Comparison of ENCODE assay signal across 15 cellular contexts in the genomic region with DNA sequence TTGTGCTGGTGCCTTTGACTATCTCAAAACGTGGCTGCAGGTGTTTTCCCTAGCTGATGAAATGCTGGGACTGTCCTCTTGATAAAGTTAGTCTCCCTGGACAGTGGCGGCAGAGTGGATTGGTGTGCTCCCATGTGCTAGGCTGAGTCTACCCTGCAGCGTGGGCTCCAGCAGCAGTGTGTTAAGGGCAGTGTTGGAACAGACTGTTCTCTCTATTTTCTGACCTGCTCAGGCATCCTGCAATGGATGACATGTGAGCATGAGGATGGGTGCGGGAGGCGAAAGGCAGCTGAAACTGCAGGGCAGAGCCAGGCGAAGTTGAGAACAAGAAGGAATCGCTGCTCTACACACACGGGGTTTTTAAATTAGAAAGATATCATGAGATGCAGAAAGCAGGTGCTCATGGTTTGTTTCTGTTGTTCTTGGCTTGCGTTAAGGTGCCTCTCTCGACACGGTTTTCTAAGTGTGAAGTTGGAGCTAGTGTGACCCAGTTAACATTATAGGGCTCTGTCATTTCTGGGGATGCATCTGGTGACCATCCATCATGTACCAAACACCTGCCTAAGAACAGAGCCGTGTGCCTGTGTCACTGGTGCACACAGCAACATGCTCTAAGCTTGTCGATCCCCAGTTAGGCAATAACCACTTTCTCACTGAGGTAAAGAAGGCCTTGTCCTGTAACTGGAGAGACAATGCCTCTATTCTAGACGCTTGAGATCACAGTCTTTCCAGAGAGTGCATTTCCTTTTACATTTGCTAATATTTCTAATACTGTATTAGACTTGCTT. TPM values are rescaled to one million over a fixed set of nuclear protein-coding genes. Genes with fewer than 3 reads are reported as not detected.
A peak's percentile ranks its signal among the peaks of the same experiment; 100 is the strongest.
DNase-seq lines count a peak whose midpoint lies in the region; ATAC-seq and TF ChIP-seq lines count a peak whose summit lies in the region.
"Had no signal": no experiment of that assay in that cellular context is flagged by ENCODE, and none has a peak within 500 bp of the region (broad histone marks: within the 10 kb centered on the region; RNA-seq: fewer than 3 reads in every experiment).

No MANE protein-coding gene starts in this region.

- no peak overlapping the region for H3K4me3 Mint-ChIP-seq in progenitor cell of endocrine pancreas (ENCODE audit: low read depth)

- no peaks in the 10 kb centered on the region for H3K4me1 Mint-ChIP-seq in progenitor cell of endocrine pancreas (ENCODE audit: low read depth)

- no peak for DNase-seq in foreskin keratinocyte
- DNase-seq in right atrium auricular region (ENCODE audit: low spot score), result no peak
- DNase-seq in superior temporal gyrus (ENCODE audit: extremely low spot score), result peak; percentile 65
- no peak for DNase-seq in progenitor cell of endocrine pancreas (ENCODE audit: low spot score, unreplicated experiment)
- no peak for DNase-seq in tibial nerve (ENCODE audit: low spot score in 2 of 2)
- DNase-seq in H4 (ENCODE audit: low spot score), result no peak
- DNase-seq: Caco-2, DMS153, NCI-H1048, NCI-H1436 treated with DMSO at 0.1 percent for 48 hours, NCI-H2029 treated with DMSO at 0.1 percent for 48 hours, NCI-H2171 treated with DMSO at 0.1 percent for 48 hours, NCI-H510A treated with DMSO at 0.1 percent for 48 hours, NCI-H82 had no signal

- H3K9me3 Mint-ChIP-seq in progenitor cell of endocrine pancreas (ENCODE audit: low read depth), result peaks cover 13% of the 10 kb centered on the region

- ATAC-seq in foreskin keratinocyte, result no peak

- H3K4me3 ChIP-seq in right atrium auricular region (no peak overlapping the region), tibial nerve (no peak overlapping the region)

- peak overlapping the region; percentile 24 for H3K27ac ChIP-seq in angular gyrus (ENCODE audit: low read depth, low read length)
- H3K27ac ChIP-seq in foreskin keratinocyte, result peak overlapping the region; percentile 98
- peak overlapping the region; percentile 73 to 89 for H3K27ac ChIP-seq in right atrium auricular region
- no peak overlapping the region for H3K27ac ChIP-seq in tibial nerve

- WGBS in tibial nerve, 2 donors, result 64 to 68% methylated on average over 14 of the region's 14 CpGs

- no peak overlapping the region for H3K27ac Mint-ChIP-seq in progenitor cell of endocrine pancreas

- H3K27me3 ChIP-seq in foreskin keratinocyte (no peaks in the 10 kb centered on the region), right atrium auricular region (no peaks in the 10 kb centered on the region), tibial nerve (no peaks in the 10 kb centered on the region)

- no peak for TF ChIP-seq EP300 in tibial nerve (IDR thresholded peaks at IDR 0.05)

- H3K36me3 ChIP-seq in right atrium auricular region, result no peaks in the 10 kb centered on the region
- no peaks in the 10 kb centered on the region for H3K36me3 ChIP-seq in tibial nerve

- H3K9me3 ChIP-seq in right atrium auricular region (peaks cover 0 to 18% of the 10 kb centered on the region in 2 donors), tibial nerve (peaks cover 0 to 15% (median 2%) of the 10 kb centered on the region in 4 donors)
- H3K9me3 ChIP-seq: Caco-2 had no signal

- H3K4me1 ChIP-seq in foreskin keratinocyte, result peaks cover 22% of the 10 kb centered on the region
- peaks cover 0 to 42% of the 10 kb centered on the region in 2 donors for H3K4me1 ChIP-seq in right atrium auricular region
- H3K4me1 ChIP-seq in tibial nerve, result peaks cover 0 to 12% (median 3%) of the 10 kb centered on the region in 4 donors
- H3K4me1 ChIP-seq: Caco-2 had no signal

- TF ChIP-seq CTCF in foreskin keratinocyte (conservative IDR thresholded peaks at IDR 0.05) (no peak), right atrium auricular region (IDR thresholded peaks at IDR 0.05) (no peak), progenitor cell of endocrine pancreas (IDR thresholded peaks at IDR 0.05; ENCODE audit: unreplicated experiment) (no peak), tibial nerve (IDR thresholded peaks at IDR 0.05) (no peak)

- no peaks in the 10 kb centered on the region for H3K36me3 Mint-ChIP-seq in progenitor cell of endocrine pancreas (ENCODE audit: insufficient read depth)

- peaks cover 4% of the 10 kb centered on the region for H3K27me3 Mint-ChIP-seq in progenitor cell of endocrine pancreas

- no peak for TF ChIP-seq POLR2A in tibial nerve (IDR thresholded peaks at IDR 0.05)

RNA-seq across cellular contexts. Expression of a gene that starts 44.3 kb away (rescaled TPM):
- total RNA-seq in foreskin keratinocyte, result 10.5 and 13.7 TPM in 2 replicates
- polyA plus RNA-seq in foreskin keratinocyte, result 15.3 and 16.6 TPM in 2 replicates
- total RNA-seq in right atrium auricular region, result 10 to 100 TPM; 21.4 to 27.3 TPM
- 4.8 and 7.7 TPM in 2 replicates for total RNA-seq in progenitor cell of endocrine pancreas
- total RNA-seq in tibial nerve, result 10 to 100 TPM; 13.8 to 20.2 (median 14.3) TPM
- 7.2 and 9.3 TPM in 2 replicates for total RNA-seq in H4 (2014; rRNA removed; shearing (Covaris generic))
- total RNA-seq: Caco-2 had no signal

Comparison
In these comparisons a context has a peak if more than half of its experiments do, and no peak if none do; other contexts are left out.
1. H3K27ac ChIP-seq: peak in angular gyrus (single experiment), foreskin keratinocyte (single experiment) and right atrium auricular region (2 of 2); none in tibial nerve (0 of 4).